Comparison of ENCODE assay signal across 1 cellular context in the genomic region with DNA sequence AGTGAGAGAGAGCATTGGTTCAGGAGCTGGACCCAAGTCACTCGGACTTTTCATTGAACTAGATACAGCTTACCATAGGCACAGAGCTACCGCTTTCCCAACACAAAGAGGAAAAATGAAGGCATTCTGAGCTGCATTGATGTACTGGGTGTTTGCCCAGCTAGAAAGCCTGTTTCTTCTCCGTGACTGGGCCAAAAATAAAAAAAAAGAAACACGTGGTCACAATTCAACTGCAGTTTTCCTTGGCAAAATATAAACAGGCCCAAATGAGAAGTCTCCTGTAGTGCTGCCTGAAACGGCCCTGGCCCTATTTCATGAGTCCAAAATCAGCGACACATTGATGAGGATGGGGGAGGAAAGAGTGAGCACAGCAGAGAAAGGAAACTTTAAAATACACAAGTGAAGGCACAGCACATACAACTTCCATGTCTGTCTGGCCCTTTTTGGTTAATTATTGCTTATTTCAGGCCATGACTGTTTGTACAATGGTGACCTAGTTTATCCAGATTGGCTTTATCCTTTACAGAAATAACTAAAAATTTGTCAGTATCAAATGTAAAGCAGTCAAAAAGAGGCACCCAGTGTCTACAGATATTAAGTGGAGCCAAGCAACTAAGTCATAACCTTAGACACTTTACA.
TF ChIP-seq lines count a peak whose summit lies in the region.

No MANE protein-coding gene starts in this region.

TF ChIP-seq in endothelial cell of umbilical vein, 7 proteins besides CTCF, POLR2A, EP300 and RAD21:
- TF ChIP-seq POLR2AphosphoS5 (IDR thresholded peaks at IDR 0.05; ENCODE audit: insufficient read depth, low read depth, low read length) (no peak), MYC (IDR thresholded peaks at IDR 0.05; ENCODE audit: low read depth, low read length) (no peak), GATA2 (IDR thresholded peaks at IDR 0.05; ENCODE audit: insufficient read depth, insufficient read length, low read depth, low read length) (no peak), FOS (IDR thresholded peaks at IDR 0.05; ENCODE audit: borderline replicate concordance, insufficient read depth, low read length) (no peak), EZH2 (IDR thresholded peaks at IDR 0.05; ENCODE audit: borderline replicate concordance, low read depth, low read length, severe bottlenecking) (no peak), JUN (IDR thresholded peaks at IDR 0.05; ENCODE audit: borderline replicate concordance, insufficient read depth, insufficient read length, low read depth) (no peak)
- TF ChIP-seq, protein P1, sequence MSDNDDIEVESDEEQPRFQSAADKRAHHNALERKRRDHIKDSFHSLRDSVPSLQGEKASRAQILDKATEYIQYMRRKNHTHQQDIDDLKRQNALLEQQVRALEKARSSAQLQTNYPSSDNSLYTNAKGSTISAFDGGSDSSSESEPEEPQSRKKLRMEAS (IDR thresholded peaks at IDR 0.05; ENCODE audit: insufficient read depth, insufficient read length): no peak
